Comparison of ENCODE assay signal across 1 cellular context in the genomic region with DNA sequence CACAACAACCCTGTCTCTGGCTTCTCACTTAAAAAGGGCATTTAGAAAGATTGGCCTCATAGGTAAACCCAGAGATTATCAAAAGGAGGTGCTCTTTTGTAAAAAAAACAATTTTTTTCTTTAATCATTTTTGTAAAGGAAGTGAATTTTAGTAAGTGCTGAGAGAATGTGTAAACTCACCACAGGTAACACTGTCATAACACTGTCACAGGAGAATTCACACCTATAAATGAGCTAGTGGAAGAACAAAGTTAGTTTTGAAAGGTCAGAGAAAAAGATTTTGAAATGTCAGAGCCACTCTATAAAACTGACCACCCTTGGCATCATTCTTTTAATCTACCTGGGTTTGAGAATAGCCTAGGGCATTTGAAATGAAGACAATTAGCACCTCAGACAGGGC.
TF ChIP-seq lines count a peak whose summit lies in the region.

No MANE protein-coding gene starts in this region.

TF ChIP-seq in H1, 55 proteins besides CTCF, POLR2A, EP300 and RAD21:
- TF ChIP-seq KDM5A (IDR thresholded peaks at IDR 0.05; ENCODE audit: low read length) (no peak), SUZ12 (IDR thresholded peaks at IDR 0.05; ENCODE audit: low read length) (no peak), SIX5 (IDR thresholded peaks at IDR 0.05; ENCODE audit: low read depth, low read length) (no peak), SP2 (IDR thresholded peaks at IDR 0.05; ENCODE audit: low read length) (no peak), SRF (IDR thresholded peaks at IDR 0.05; ENCODE audit: low read depth, low read length) (no peak), ASH2L (IDR thresholded peaks at IDR 0.05; ENCODE audit: low read length) (no peak), TEAD4 (IDR thresholded peaks at IDR 0.05; ENCODE audit: low read depth, low read length) (no peak), CREB1 (IDR thresholded peaks at IDR 0.05) (no peak), NRF1 (IDR thresholded peaks at IDR 0.05; ENCODE audit: low read depth, low read length) (no peak), BACH1 (IDR thresholded peaks at IDR 0.05; ENCODE audit: low read length) (no peak), CBX5 (IDR thresholded peaks at IDR 0.05; ENCODE audit: low read depth, low read length) (no peak), BRCA1 (IDR thresholded peaks at IDR 0.05; ENCODE audit: low read depth, low read length) (no peak), SIN3A (conservative IDR thresholded peaks at IDR 0.05 in 1 of 2, IDR thresholded peaks at IDR 0.05 in 1 of 2; ENCODE audit: low read depth in 1 of 2, low read length in 2 of 2) (no peak)
- TF ChIP-seq, protein P1, sequence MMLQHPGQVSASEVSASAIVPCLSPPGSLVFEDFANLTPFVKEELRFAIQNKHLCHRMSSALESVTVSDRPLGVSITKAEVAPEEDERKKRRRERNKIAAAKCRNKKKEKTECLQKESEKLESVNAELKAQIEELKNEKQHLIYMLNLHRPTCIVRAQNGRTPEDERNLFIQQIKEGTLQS (IDR thresholded peaks at IDR 0.05; ENCODE audit: insufficient read depth, low read depth, low read length), result no peak
- TF ChIP-seq, protein P2, sequence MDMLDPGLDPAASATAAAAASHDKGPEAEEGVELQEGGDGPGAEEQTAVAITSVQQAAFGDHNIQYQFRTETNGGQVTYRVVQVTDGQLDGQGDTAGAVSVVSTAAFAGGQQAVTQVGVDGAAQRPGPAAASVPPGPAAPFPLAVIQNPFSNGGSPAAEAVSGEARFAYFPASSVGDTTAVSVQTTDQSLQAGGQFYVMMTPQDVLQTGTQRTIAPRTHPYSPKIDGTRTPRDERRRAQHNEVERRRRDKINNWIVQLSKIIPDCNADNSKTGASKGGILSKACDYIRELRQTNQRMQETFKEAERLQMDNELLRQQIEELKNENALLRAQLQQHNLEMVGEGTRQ (IDR thresholded peaks at IDR 0.05; ENCODE audit: low read length), result no peak
